ENCODE assay signal across 1 cellular context in genomic region chr16:8905168-8905762, GRCh38.
TF ChIP-seq lines count a peak whose summit lies in the region.

No MANE protein-coding gene starts in this region.

TF ChIP-seq in K562, 482 proteins besides CTCF, POLR2A, EP300 and RAD21:
- TF ChIP-seq SIN3A (IDR thresholded peaks at IDR 0.05; ENCODE audit: borderline replicate concordance in 2 of 2, control insufficient read depth in 1 of 2, low read depth in 2 of 2, low read length in 2 of 2) (no peak), SMC3 (conservative IDR thresholded peaks at IDR 0.05; ENCODE audit: insufficient read depth, low read depth, low read length) (0 out of 2 replicates have a peak, but pooled peaks have one; percentile 33), PML (IDR thresholded peaks at IDR 0.05; ENCODE audit: low read length) (0 out of 2 replicates have a peak, but pooled peaks have one; percentile 18)
